In genomic region chr11:27216268-27217149, GRCh38 we compare ENCODE assay signal across 10 cellular contexts.
DNase-seq lines count a peak whose midpoint lies in the region; ATAC-seq and TF ChIP-seq lines count a peak whose summit lies in the region.
"Had no signal": no experiment of that assay in that cellular context is flagged by ENCODE, and none has a peak within 500 bp of the region (broad histone marks: within the 10 kb centered on the region; RNA-seq: fewer than 3 reads in every experiment).

No MANE protein-coding gene starts in this region.

- no peaks in the 10 kb centered on the region for H4K20me1 ChIP-seq in PC-9 (ENCODE audit: insufficient read depth)

- no peak overlapping the region for H3K4me2 ChIP-seq in PC-9

- WGBS in psoas muscle, 3 donors: 2 to 5% (median 3%) methylated on average over 5 of the region's 5 CpGs

- no peaks in the 10 kb centered on the region for H3K9me2 ChIP-seq in PC-9 (ENCODE audit: insufficient read depth)

- DNase-seq in GM03348 (ENCODE audit: low spot score): peak; percentile 30
- no peak for DNase-seq in PC-9
- peak; percentile 32 for DNase-seq in glomerular visceral epithelial cell (ENCODE audit: extremely low spot score)
- DNase-seq in psoas muscle: peak; percentile 65 to 86
- DNase-seq in erythroblast (lab: John Stamatoyannopoulos, UW): no peak
- no peak for DNase-seq in activated effector memory CD4-positive, alpha-beta T cell treated with Interleukin-2 at 50 U/mL for 16 hours
- DNase-seq: activated naive CD8-positive, alpha-beta T cell treated with anti-CD3 and anti-CD28 coated beads, Interleukin-2, amount 50 U/mL, for 24 hours; T-helper 2 cell had no signal

- H3K36me3 Mint-ChIP-seq in stimulated activated memory B cell treated with anti-CD40 and anti-IgM and Interleukin-4, amounts not matched to agents 10 μg/mL and 1 μg/mL and 100 μg/mL, for 72 hours: no peaks in the 10 kb centered on the region

- BruUV-seq in PC-9 (replicated peaks; lab: Mats Ljungman, UMichigan): TSS peak; percentile 48

- CTCF ChIA-PET in PC-9 (lab: Charles Lee): interaction anchor here (0.6 kb wide), 1 partner anchor 258 kb away, joined by 3 read pairs; no protein-coding TSS in a partner anchor

- peaks cover 17% of the 10 kb centered on the region for H3K27me3 Mint-ChIP-seq in stimulated activated memory B cell treated with anti-CD40 and anti-IgM and Interleukin-4, amounts not matched to agents 10 μg/mL and 1 μg/mL and 100 μg/mL, for 72 hours

- ATAC-seq in psoas muscle (peak; percentile 69 to 84 (median 74)), GM19023 (IDR thresholded peaks at IDR 0.05; ENCODE audit: unreplicated experiment) (no peak)
- ATAC-seq in stimulated activated memory B cell treated with anti-CD40 and anti-IgM and Interleukin-4, amounts not matched to agents 10 μg/mL and 1 μg/mL and 100 μg/mL, for 72 hours: no peak
- ATAC-seq: activated naive CD8-positive, alpha-beta T cell treated with anti-CD3 and anti-CD28 coated beads, Interleukin-2, amount 50 U/mL, for 24 hours had no signal

- no peaks in the 10 kb centered on the region for H3K36me3 ChIP-seq in PC-9 (ENCODE audit: low read depth)
- H3K36me3 ChIP-seq in psoas muscle (ENCODE audit: insufficient read depth in 1 of 2, low read depth in 1 of 2): no peaks in the 10 kb centered on the region

- POLR2A ChIA-PET in PC-9 (lab: Charles Lee; ENCODE audit: unreplicated experiment): interaction anchor here (0.5 to 0.7 kb wide), 2 partner anchors 17 to 1522 kb away, joined by 3 to 7 read pairs; no protein-coding TSS in a partner anchor

- TF ChIP-seq CTCF in PC-9 (conservative IDR thresholded peaks at IDR 0.05): no peak
- no peak for TF ChIP-seq CTCF in psoas muscle (IDR thresholded peaks at IDR 0.05)

- H3K4me3 ChIP-seq in PC-9 (no peak overlapping the region), psoas muscle (no peak overlapping the region)

- H3K79me2 ChIP-seq in PC-9 (ENCODE audit: low read depth): no peaks in the 10 kb centered on the region

- no peak overlapping the region for H3K4me3 Mint-ChIP-seq in stimulated activated memory B cell treated with anti-CD40 and anti-IgM and Interleukin-4, amounts not matched to agents 10 μg/mL and 1 μg/mL and 100 μg/mL, for 72 hours
- H3K4me3 Mint-ChIP-seq: activated naive CD8-positive, alpha-beta T cell treated with anti-CD3 and anti-CD28 coated beads, Interleukin-2, amount 50 U/mL, for 24 hours had no signal

- TF ChIP-seq POLR2A in erythroblast (IDR thresholded peaks at IDR 0.05; ENCODE audit: low read length): no peak

- intact Hi-C loops in PC-9 (cut with micrococcal nuclease; ENCODE audit: unreplicated experiment) (loop anchor here (5.0 to 10.0 kb wide), 2 partner anchors 178 to 231 kb away; no protein-coding TSS in a partner anchor), psoas muscle (cut with DNase I) (no loop called here)

- H3K4me1 Mint-ChIP-seq in stimulated activated memory B cell treated with anti-CD40 and anti-IgM and Interleukin-4, amounts not matched to agents 10 μg/mL and 1 μg/mL and 100 μg/mL, for 72 hours: no peaks in the 10 kb centered on the region
- H3K4me1 Mint-ChIP-seq: activated naive CD8-positive, alpha-beta T cell treated with anti-CD3 and anti-CD28 coated beads, Interleukin-2, amount 50 U/mL, for 24 hours had no signal

- H2AFZ ChIP-seq in PC-9: no peak overlapping the region

- no peak overlapping the region for H3K27ac Mint-ChIP-seq in stimulated activated memory B cell treated with anti-CD40 and anti-IgM and Interleukin-4, amounts not matched to agents 10 μg/mL and 1 μg/mL and 100 μg/mL, for 72 hours
- H3K27ac Mint-ChIP-seq: activated naive CD8-positive, alpha-beta T cell treated with anti-CD3 and anti-CD28 coated beads, Interleukin-2, amount 50 U/mL, for 24 hours had no signal

- no peaks in the 10 kb centered on the region for H3K9me3 Mint-ChIP-seq in stimulated activated memory B cell treated with anti-CD40 and anti-IgM and Interleukin-4, amounts not matched to agents 10 μg/mL and 1 μg/mL and 100 μg/mL, for 72 hours
- H3K9me3 Mint-ChIP-seq: activated naive CD8-positive, alpha-beta T cell treated with anti-CD3 and anti-CD28 coated beads, Interleukin-2, amount 50 U/mL, for 24 hours had no signal

- H3F3A ChIP-seq in PC-9 (ENCODE audit: insufficient read depth, low read depth): peaks cover 16% of the 10 kb centered on the region; the same call in 1 of the 2 replicates

- peaks cover 39% of the 10 kb centered on the region for H3K4me1 ChIP-seq in PC-9 (replicated peaks; ENCODE audit: insufficient read depth)
- peaks cover 46% of the 10 kb centered on the region for H3K4me1 ChIP-seq in psoas muscle

- no peaks in the 10 kb centered on the region for H3K9me3 ChIP-seq in PC-9 (ENCODE audit: insufficient read depth, low read depth)
- no peaks in the 10 kb centered on the region for H3K9me3 ChIP-seq in psoas muscle

- H3K27me3 ChIP-seq in PC-9 (ENCODE audit: insufficient read depth, low read depth): no peaks in the 10 kb centered on the region
- H3K27me3 ChIP-seq in psoas muscle (ENCODE audit: insufficient read depth in 3 of 3, low read length in 2 of 3): no peaks in the 10 kb centered on the region

- H3K27ac ChIP-seq in PC-9 (no peak overlapping the region), psoas muscle (peak overlapping the region; percentile 75)

Comparison
In these comparisons a context has a peak if more than half of its experiments do, and no peak if none do; other contexts are left out.
1. DNase-seq: peak in GM03348 (single experiment), glomerular visceral epithelial cell (single experiment) and psoas muscle (2 of 2); none in PC-9 (0 of 2), erythroblast (0 of 2) and activated effector memory CD4-positive, alpha-beta T cell treated with Interleukin-2 at 50 U/mL for 16 hours (single experiment).
2. ATAC-seq: peak in psoas muscle (4 of 4); none in stimulated activated memory B cell treated with anti-CD40 and anti-IgM and Interleukin-4, amounts not matched to agents 10 μg/mL and 1 μg/mL and 100 μg/mL, for 72 hours (single experiment) and GM19023 (single experiment).